18 cellular contexts compared by ENCODE assay signal in genomic region chr16:87990254-87990653, GRCh38. TPM values are rescaled to one million over a fixed set of nuclear protein-coding genes. Genes with fewer than 3 reads are reported as not detected.
"Had no signal": no experiment of that assay in that cellular context is flagged by ENCODE, and none has a peak within 500 bp of the region (broad histone marks: within the 10 kb centered on the region; RNA-seq: fewer than 3 reads in every experiment).

No MANE protein-coding gene starts in this region.

RNA-seq across cellular contexts. Expression of gene CA5A, which starts 53.9 kb away (rescaled TPM):
- total RNA-seq: naive thymus-derived CD4-positive, alpha-beta T cell; natural killer cell; omental fat pad; osteocyte; pancreas; posterior vena cava; prostate gland; pulmonary artery endothelial cell; right atrium auricular region; sciatic nerve; smooth muscle cell; spleen; suprapubic skin; testis; transverse colon; upper lobe of right lung; urinary bladder; uterus had no signal
